Comparison of ENCODE assay signal across 15 cellular contexts in genomic region chr4:170247585-170247984, GRCh38.
"Had no signal": no experiment of that assay in that cellular context is flagged by ENCODE, and none has a peak within 500 bp of the region (broad histone marks: within the 10 kb centered on the region; RNA-seq: fewer than 3 reads in every experiment).

No MANE protein-coding gene starts in this region.

- DNase-seq: activated CD4-positive, alpha-beta T cell treated with anti-CD3 and anti-CD28 coated beads, Interleukin-2, amount 50 U/mL, for 1 hour; activated CD8-positive, alpha-beta memory T cell treated with anti-CD3 and anti-CD28 coated beads for 24 hours; activated naive CD4-positive, alpha-beta T cell treated with Interleukin-2 at 50 U/mL for 16 hours; aorta; islet precursor cell; left ventricle myocardium inferior; mesenchymal stem cell; ovary; sigmoid colon; stimulated activated CD4-positive, alpha-beta T cell treated with anti-CD3 and anti-CD28 coated beads, Interleukin-1b, Interleukin-23, amount 100 ng/mL, for 48 hours; stimulated activated naive CD8-positive, alpha-beta T cell treated with anti-CD3 and anti-CD28 coated beads, Interleukin-15, amount 100 ng/mL, for 72 hours; T-cell; T-helper 9 cell; upper lobe of left lung had no signal

- H3K4me3 ChIP-seq: left ventricle myocardium inferior, ovary, sigmoid colon, upper lobe of left lung had no signal

- H3K4me1 ChIP-seq: left ventricle myocardium inferior, sigmoid colon, upper lobe of left lung had no signal

- H3K36me3 ChIP-seq: left ventricle myocardium inferior, ovary, sigmoid colon, upper lobe of left lung had no signal

- FAIRE-seq: endometrium had no signal

- H3K9me3 ChIP-seq: left ventricle myocardium inferior, ovary, sigmoid colon, upper lobe of left lung had no signal

- H3K27ac ChIP-seq: left ventricle myocardium inferior, ovary, sigmoid colon, upper lobe of left lung had no signal

- H3K27me3 ChIP-seq: ovary, sigmoid colon, upper lobe of left lung had no signal
